In the genomic region with DNA sequence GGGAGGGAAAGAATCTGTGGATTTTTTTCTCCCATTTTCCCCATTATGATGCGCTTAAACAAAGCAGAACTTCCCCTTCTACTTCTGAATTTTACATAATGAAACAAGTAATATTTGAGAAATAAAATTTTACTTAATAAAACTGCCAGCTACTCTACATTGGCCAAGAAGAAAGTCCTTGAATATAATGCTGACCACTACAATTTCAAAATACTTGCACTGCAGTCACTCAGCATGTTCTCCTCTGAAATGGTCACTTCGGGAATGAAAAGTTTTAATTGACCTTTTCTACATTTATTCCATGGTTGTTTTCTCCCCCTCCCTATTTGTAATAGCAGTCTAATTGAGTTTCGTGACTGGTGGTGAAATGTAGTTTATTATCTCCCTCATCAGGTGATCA, we compare ENCODE assay signal across 2 cellular contexts.
TF ChIP-seq lines count a peak whose summit lies in the region.

No MANE protein-coding gene starts in this region.

TF ChIP-seq in A549, 52 proteins besides CTCF, POLR2A, EP300 and RAD21:
- no peak for TF ChIP-seq HEYL (CRISPR knock-in tag; IDR thresholded peaks at IDR 0.05)
- TF ChIP-seq MAFK (IDR thresholded peaks at IDR 0.05; ENCODE audit: partially characterized antibody) = peak; percentile 43

TF ChIP-seq in H1, 55 proteins besides CTCF, POLR2A, EP300 and RAD21:
- TF ChIP-seq RFX5 (IDR thresholded peaks at IDR 0.05; ENCODE audit: borderline replicate concordance, low read depth, low read length) = no peak
- no peak for TF ChIP-seq KDM4A (IDR thresholded peaks at IDR 0.05; ENCODE audit: low read depth, low read length, severe bottlenecking)
- no peak for TF ChIP-seq SP2 (IDR thresholded peaks at IDR 0.05; ENCODE audit: low read length)
- TF ChIP-seq, protein P1, sequence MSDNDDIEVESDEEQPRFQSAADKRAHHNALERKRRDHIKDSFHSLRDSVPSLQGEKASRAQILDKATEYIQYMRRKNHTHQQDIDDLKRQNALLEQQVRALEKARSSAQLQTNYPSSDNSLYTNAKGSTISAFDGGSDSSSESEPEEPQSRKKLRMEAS (IDR thresholded peaks at IDR 0.05) = no peak
- TF ChIP-seq CTBP2 (IDR thresholded peaks at IDR 0.05; ENCODE audit: borderline replicate concordance, insufficient read depth, insufficient read length, low read length) = no peak
- TF ChIP-seq SP4 (IDR thresholded peaks at IDR 0.05; ENCODE audit: low read length) = no peak
- TF ChIP-seq JUND (IDR thresholded peaks at IDR 0.05; ENCODE audit: low read length) = no peak
- TF ChIP-seq SRF (IDR thresholded peaks at IDR 0.05; ENCODE audit: low read depth, low read length) = no peak
- TF ChIP-seq KDM1A (IDR thresholded peaks at IDR 0.05; ENCODE audit: borderline replicate concordance, low read length) = no peak
- no peak for TF ChIP-seq SUZ12 (IDR thresholded peaks at IDR 0.05; ENCODE audit: low read length)
- TF ChIP-seq, protein P2, sequence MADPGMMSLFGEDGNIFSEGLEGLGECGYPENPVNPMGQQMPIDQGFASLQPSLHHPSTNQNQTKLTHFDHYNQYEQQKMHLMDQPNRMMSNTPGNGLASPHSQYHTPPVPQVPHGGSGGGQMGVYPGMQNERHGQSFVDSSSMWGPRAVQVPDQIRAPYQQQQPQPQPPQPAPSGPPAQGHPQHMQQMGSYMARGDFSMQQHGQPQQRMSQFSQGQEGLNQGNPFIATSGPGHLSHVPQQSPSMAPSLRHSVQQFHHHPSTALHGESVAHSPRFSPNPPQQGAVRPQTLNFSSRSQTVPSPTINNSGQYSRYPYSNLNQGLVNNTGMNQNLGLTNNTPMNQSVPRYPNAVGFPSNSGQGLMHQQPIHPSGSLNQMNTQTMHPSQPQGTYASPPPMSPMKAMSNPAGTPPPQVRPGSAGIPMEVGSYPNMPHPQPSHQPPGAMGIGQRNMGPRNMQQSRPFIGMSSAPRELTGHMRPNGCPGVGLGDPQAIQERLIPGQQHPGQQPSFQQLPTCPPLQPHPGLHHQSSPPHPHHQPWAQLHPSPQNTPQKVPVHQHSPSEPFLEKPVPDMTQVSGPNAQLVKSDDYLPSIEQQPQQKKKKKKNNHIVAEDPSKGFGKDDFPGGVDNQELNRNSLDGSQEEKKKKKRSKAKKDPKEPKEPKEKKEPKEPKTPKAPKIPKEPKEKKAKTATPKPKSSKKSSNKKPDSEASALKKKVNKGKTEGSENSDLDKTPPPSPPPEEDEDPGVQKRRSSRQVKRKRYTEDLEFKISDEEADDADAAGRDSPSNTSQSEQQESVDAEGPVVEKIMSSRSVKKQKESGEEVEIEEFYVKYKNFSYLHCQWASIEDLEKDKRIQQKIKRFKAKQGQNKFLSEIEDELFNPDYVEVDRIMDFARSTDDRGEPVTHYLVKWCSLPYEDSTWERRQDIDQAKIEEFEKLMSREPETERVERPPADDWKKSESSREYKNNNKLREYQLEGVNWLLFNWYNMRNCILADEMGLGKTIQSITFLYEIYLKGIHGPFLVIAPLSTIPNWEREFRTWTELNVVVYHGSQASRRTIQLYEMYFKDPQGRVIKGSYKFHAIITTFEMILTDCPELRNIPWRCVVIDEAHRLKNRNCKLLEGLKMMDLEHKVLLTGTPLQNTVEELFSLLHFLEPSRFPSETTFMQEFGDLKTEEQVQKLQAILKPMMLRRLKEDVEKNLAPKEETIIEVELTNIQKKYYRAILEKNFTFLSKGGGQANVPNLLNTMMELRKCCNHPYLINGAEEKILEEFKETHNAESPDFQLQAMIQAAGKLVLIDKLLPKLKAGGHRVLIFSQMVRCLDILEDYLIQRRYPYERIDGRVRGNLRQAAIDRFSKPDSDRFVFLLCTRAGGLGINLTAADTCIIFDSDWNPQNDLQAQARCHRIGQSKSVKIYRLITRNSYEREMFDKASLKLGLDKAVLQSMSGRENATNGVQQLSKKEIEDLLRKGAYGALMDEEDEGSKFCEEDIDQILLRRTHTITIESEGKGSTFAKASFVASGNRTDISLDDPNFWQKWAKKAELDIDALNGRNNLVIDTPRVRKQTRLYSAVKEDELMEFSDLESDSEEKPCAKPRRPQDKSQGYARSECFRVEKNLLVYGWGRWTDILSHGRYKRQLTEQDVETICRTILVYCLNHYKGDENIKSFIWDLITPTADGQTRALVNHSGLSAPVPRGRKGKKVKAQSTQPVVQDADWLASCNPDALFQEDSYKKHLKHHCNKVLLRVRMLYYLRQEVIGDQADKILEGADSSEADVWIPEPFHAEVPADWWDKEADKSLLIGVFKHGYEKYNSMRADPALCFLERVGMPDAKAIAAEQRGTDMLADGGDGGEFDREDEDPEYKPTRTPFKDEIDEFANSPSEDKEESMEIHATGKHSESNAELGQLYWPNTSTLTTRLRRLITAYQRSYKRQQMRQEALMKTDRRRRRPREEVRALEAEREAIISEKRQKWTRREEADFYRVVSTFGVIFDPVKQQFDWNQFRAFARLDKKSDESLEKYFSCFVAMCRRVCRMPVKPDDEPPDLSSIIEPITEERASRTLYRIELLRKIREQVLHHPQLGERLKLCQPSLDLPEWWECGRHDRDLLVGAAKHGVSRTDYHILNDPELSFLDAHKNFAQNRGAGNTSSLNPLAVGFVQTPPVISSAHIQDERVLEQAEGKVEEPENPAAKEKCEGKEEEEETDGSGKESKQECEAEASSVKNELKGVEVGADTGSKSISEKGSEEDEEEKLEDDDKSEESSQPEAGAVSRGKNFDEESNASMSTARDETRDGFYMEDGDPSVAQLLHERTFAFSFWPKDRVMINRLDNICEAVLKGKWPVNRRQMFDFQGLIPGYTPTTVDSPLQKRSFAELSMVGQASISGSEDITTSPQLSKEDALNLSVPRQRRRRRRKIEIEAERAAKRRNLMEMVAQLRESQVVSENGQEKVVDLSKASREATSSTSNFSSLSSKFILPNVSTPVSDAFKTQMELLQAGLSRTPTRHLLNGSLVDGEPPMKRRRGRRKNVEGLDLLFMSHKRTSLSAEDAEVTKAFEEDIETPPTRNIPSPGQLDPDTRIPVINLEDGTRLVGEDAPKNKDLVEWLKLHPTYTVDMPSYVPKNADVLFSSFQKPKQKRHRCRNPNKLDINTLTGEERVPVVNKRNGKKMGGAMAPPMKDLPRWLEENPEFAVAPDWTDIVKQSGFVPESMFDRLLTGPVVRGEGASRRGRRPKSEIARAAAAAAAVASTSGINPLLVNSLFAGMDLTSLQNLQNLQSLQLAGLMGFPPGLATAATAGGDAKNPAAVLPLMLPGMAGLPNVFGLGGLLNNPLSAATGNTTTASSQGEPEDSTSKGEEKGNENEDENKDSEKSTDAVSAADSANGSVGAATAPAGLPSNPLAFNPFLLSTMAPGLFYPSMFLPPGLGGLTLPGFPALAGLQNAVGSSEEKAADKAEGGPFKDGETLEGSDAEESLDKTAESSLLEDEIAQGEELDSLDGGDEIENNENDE (IDR thresholded peaks at IDR 0.05; ENCODE audit: insufficient replicate concordance, low read length) = no peak
- no peak for TF ChIP-seq EZH2 (IDR thresholded peaks at IDR 0.05; ENCODE audit: low read depth, low read length, severe bottlenecking)
- TF ChIP-seq TAF7 (optimal IDR thresholded peaks at IDR 0.05; ENCODE audit: borderline replicate concordance, low read depth, low read length) = no peak
